Comparison of ENCODE assay signal across 9 cellular contexts in genomic region chr5:132283423-132284043, GRCh38. TPM values are rescaled to one million over a fixed set of nuclear protein-coding genes. Genes with fewer than 3 reads are reported as not detected.
DNase-seq lines count a peak whose midpoint lies in the region; ATAC-seq and TF ChIP-seq lines count a peak whose summit lies in the region.
"Had no signal": no experiment of that assay in that cellular context is flagged by ENCODE, and none has a peak within 500 bp of the region (broad histone marks: within the 10 kb centered on the region; RNA-seq: fewer than 3 reads in every experiment).

No MANE protein-coding gene starts in this region.

- H3K27me3 Mint-ChIP-seq in activated CD8-positive, alpha-beta memory T cell treated with anti-CD3 and anti-CD28 coated beads, Interleukin-2, amount 10 ng/mL, durations not matched to agents 7 days and 5 days: peaks cover 10% of the 10 kb centered on the region

- no peaks in the 10 kb centered on the region for H3K4me1 Mint-ChIP-seq in activated CD8-positive, alpha-beta memory T cell treated with anti-CD3 and anti-CD28 coated beads, Interleukin-2, amount 10 ng/mL, durations not matched to agents 7 days and 5 days

- WGBS in hepatocyte (ENCODE audit: low lambda C conversion rate, missing lambda C conversion rate): 71% methylated on average over 5 of the region's 5 CpGs

- no peak overlapping the region for H3K4me3 ChIP-seq in hepatocyte

- no peaks in the 10 kb centered on the region for H3K36me3 Mint-ChIP-seq in activated CD8-positive, alpha-beta memory T cell treated with anti-CD3 and anti-CD28 coated beads, Interleukin-2, amount 10 ng/mL, durations not matched to agents 7 days and 5 days

- H2AFZ ChIP-seq in hepatocyte: no peak overlapping the region

- H3K27me3 ChIP-seq in hepatocyte: no peaks in the 10 kb centered on the region

- peak; percentile 28 for TF ChIP-seq CTCF in hepatocyte (IDR thresholded peaks at IDR 0.05; ENCODE audit: poor library complexity)

- no peak overlapping the region for H3K4me3 Mint-ChIP-seq in activated CD8-positive, alpha-beta memory T cell treated with anti-CD3 and anti-CD28 coated beads, Interleukin-2, amount 10 ng/mL, durations not matched to agents 7 days and 5 days

- H3K9me2 ChIP-seq in hepatocyte (replicated peaks; ENCODE audit: insufficient read depth): no peaks in the 10 kb centered on the region

- no peak overlapping the region for H3K4me2 ChIP-seq in hepatocyte

- H3K27ac ChIP-seq in hepatocyte: no peak overlapping the region

- peaks cover 8% of the 10 kb centered on the region for H3K4me1 ChIP-seq in hepatocyte (ENCODE audit: insufficient read depth)

- no peak for ATAC-seq in activated CD8-positive, alpha-beta memory T cell treated with anti-CD3 and anti-CD28 coated beads, Interleukin-2, amount 10 ng/mL, durations not matched to agents 7 days and 5 days

- H3K9me3 ChIP-seq in hepatocyte (ENCODE audit: low read depth): no peaks in the 10 kb centered on the region

- H3K79me2 ChIP-seq in hepatocyte: no peaks in the 10 kb centered on the region

- no peaks in the 10 kb centered on the region for H3K36me3 ChIP-seq in hepatocyte (replicated peaks; ENCODE audit: insufficient read depth, low read depth)

- H3K9me3 Mint-ChIP-seq in activated CD8-positive, alpha-beta memory T cell treated with anti-CD3 and anti-CD28 coated beads, Interleukin-2, amount 10 ng/mL, durations not matched to agents 7 days and 5 days (ENCODE audit: low read depth): no peaks in the 10 kb centered on the region

- no peaks in the 10 kb centered on the region for H4K20me1 ChIP-seq in hepatocyte (ENCODE audit: insufficient read depth, poor library complexity, severe bottlenecking)

- no peak overlapping the region for H3K27ac Mint-ChIP-seq in activated CD8-positive, alpha-beta memory T cell treated with anti-CD3 and anti-CD28 coated beads, Interleukin-2, amount 10 ng/mL, durations not matched to agents 7 days and 5 days

- CTCF ChIA-PET in activated CD8-positive, alpha-beta memory T cell treated with anti-CD3 and anti-CD28 coated beads, Interleukin-2, amount 10 ng/mL, durations not matched to agents 7 days and 5 days (lab: Charles Lee): interaction anchor here (0.8 kb wide), 1 partner anchor 10 kb away, joined by 4 read pairs; the partner anchor contains the start of gene SLC22A4

- peak; percentile 68 for DNase-seq in AG08395 (ENCODE audit: low spot score)
- DNase-seq in HT-29 (ENCODE audit: low spot score): peak; percentile 71
- DNase-seq in activated CD8-positive, alpha-beta memory T cell treated with anti-CD3 and anti-CD28 coated beads, Interleukin-2, amount 10 ng/mL, durations not matched to agents 7 days and 5 days: peak; percentile 34
- no peak for DNase-seq in hepatocyte (ENCODE audit: low spot score)
- no peak for DNase-seq in GF-D8 (lab: John Stamatoyannopoulos, UW)
- DNase-seq in NCI-H2196 treated with DMSO at 0.1 percent for 48 hours (lab: John Stamatoyannopoulos, UW; ENCODE audit: unreplicated experiment): no peak
- no peak for DNase-seq in SKM-1 (lab: John Stamatoyannopoulos, UW; ENCODE audit: unreplicated experiment)
- no peak for DNase-seq in central memory CD4-positive, alpha-beta T cell
- DNase-seq: T-helper 2 cell had no signal

RNA-seq across cellular contexts. Expression of gene SLC22A4, which starts 10.7 kb away (rescaled TPM):
- total RNA-seq in HT-29 (2014; rRNA removed; shearing (Covaris generic)): 0.20 and 0.26 TPM in 2 replicates
- under 1 TPM; 0.32 to 0.75 TPM for total RNA-seq in activated CD8-positive, alpha-beta memory T cell treated with anti-CD3 and anti-CD28 coated beads, Interleukin-2, amount 10 ng/mL, durations not matched to agents 7 days and 5 days
- 1.4 and 2.5 TPM in 2 replicates for total RNA-seq in hepatocyte
- 3.3 and 4.9 TPM in 2 replicates for polyA plus RNA-seq in hepatocyte

RNA-seq across cellular contexts. Expression of gene PDLIM4, which starts 26.0 kb away (rescaled TPM):
- total RNA-seq in HT-29 (2014; rRNA removed; shearing (Covaris generic)): 0.99 and 1.6 TPM in 2 replicates
- total RNA-seq in activated CD8-positive, alpha-beta memory T cell treated with anti-CD3 and anti-CD28 coated beads, Interleukin-2, amount 10 ng/mL, durations not matched to agents 7 days and 5 days: 1 to 10 TPM in 1 of 2 experiments, not detected in 1; 2.3 TPM
- 7.3 and 16.4 TPM in 2 replicates for total RNA-seq in hepatocyte
- 102 and 125 TPM in 2 replicates for polyA plus RNA-seq in hepatocyte

RNA-seq across cellular contexts. Expression of gene P4HA2, which starts 55.9 kb away (rescaled TPM):
- 20.4 and 20.5 TPM in 2 replicates for total RNA-seq in HT-29 (2014; rRNA removed; shearing (Covaris generic))
- 10 to 100 TPM in 1 of 2 experiments, 1 to 10 TPM in 1; 8.3 to 19.4 TPM for total RNA-seq in activated CD8-positive, alpha-beta memory T cell treated with anti-CD3 and anti-CD28 coated beads, Interleukin-2, amount 10 ng/mL, durations not matched to agents 7 days and 5 days
- 139 and 140 TPM in 2 replicates for total RNA-seq in hepatocyte
- 217 and 246 TPM in 2 replicates for polyA plus RNA-seq in hepatocyte

Comparison
In these comparisons a context has a peak if more than half of its experiments do, and no peak if none do; other contexts are left out.
1. DNase-seq: peak in AG08395 (single experiment), HT-29 (single experiment) and activated CD8-positive, alpha-beta memory T cell treated with anti-CD3 and anti-CD28 coated beads, Interleukin-2, amount 10 ng/mL, durations not matched to agents 7 days and 5 days (single experiment); none in hepatocyte (single experiment), GF-D8 (single experiment), NCI-H2196 treated with DMSO at 0.1 percent for 48 hours (single experiment), SKM-1 (single experiment) and central memory CD4-positive, alpha-beta T cell (single experiment).